ENCODE assay signal across 25 cellular contexts in genomic region chr1:113986802-113987201, GRCh38. TPM values are rescaled to one million over a fixed set of nuclear protein-coding genes. Genes with fewer than 3 reads are reported as not detected.
DNase-seq lines count a peak whose midpoint lies in the region; ATAC-seq and TF ChIP-seq lines count a peak whose summit lies in the region.
"Had no signal": no experiment of that assay in that cellular context is flagged by ENCODE, and none has a peak within 500 bp of the region (broad histone marks: within the 10 kb centered on the region; RNA-seq: fewer than 3 reads in every experiment).

No MANE protein-coding gene starts in this region.

- intact Hi-C loops in psoas muscle (cut with DNase I) = loop anchor here in 1 of 2 donors (10.0 kb wide), 1 partner anchor 88 kb away; no protein-coding TSS in a partner anchor

- CTCF ChIA-PET in WTC11 (lab: Charles Lee) = interaction anchor here (0.6 to 3.0 kb wide), 2 partner anchors 8 to 46 kb away, joined by 3 to 9 read pairs; partner anchors contain the start of gene OLFML3

- ATAC-seq in WTC11 (no peak), psoas muscle (no peak), GM21576 (IDR thresholded peaks at IDR 0.05; ENCODE audit: unreplicated experiment) (no peak), GM19463 (IDR thresholded peaks at IDR 0.05; ENCODE audit: unreplicated experiment) (no peak), HG03521 (IDR thresholded peaks at IDR 0.05; ENCODE audit: unreplicated experiment) (no peak)
- ATAC-seq: GM12878 had no signal

- H3K36me3 Mint-ChIP-seq in WTC11 (peaks cover 52% of the 10 kb centered on the region), endothelial cell (ENCODE audit: low read depth, unreplicated experiment) (peaks cover 25% of the 10 kb centered on the region)
- H3K36me3 Mint-ChIP-seq: CD4-positive, alpha-beta memory T cell; CD4-positive, CD25-positive, alpha-beta regulatory T cell had no signal

- H3K27me3 Mint-ChIP-seq in WTC11 (ENCODE audit: low read depth) = peaks cover 38% of the 10 kb centered on the region
- H3K27me3 Mint-ChIP-seq in endothelial cell (ENCODE audit: unreplicated experiment) = peaks cover 6% of the 10 kb centered on the region
- H3K27me3 Mint-ChIP-seq: CD4-positive, CD25-positive, alpha-beta regulatory T cell had no signal

- DNase-seq in WTC11 (ENCODE audit: low spot score) = no peak
- no peak for DNase-seq in endothelial cell (ENCODE audit: low spot score)
- no peak for DNase-seq in psoas muscle
- DNase-seq in NCI-H446 treated with DMSO at 0.1 percent for 48 hours (lab: John Stamatoyannopoulos, UW) = no peak
- DNase-seq: 8988T; ACHN; BE2C; C1 segment of cervical spinal cord; CD4-positive, CD25-positive, alpha-beta regulatory T cell; CD8-positive, alpha-beta memory T cell; COR-L47; DMS 273 treated with DMSO at 0.1 percent for 48 hours; DMS153; DMS53; DMS79; DND-41; EL; GDM1 had no signal

- POLR2A ChIA-PET in WTC11 (lab: Charles Lee) = no interaction called here

- H3K4me3 Mint-ChIP-seq in WTC11 (no peak overlapping the region), endothelial cell (ENCODE audit: unreplicated experiment) (no peak overlapping the region)
- H3K4me3 Mint-ChIP-seq: CD14-positive monocyte; CD4-positive, alpha-beta memory T cell; CD4-positive, CD25-positive, alpha-beta regulatory T cell; CD8-positive, alpha-beta memory T cell had no signal

- H3K27ac ChIP-seq in psoas muscle = peak overlapping the region; percentile 24
- H3K27ac ChIP-seq: BLaER1 had no signal

- 82 to 91% (median 83%) methylated on average over 6 of the region's 6 CpGs for WGBS in psoas muscle, 3 donors

- H3K27ac Mint-ChIP-seq in WTC11 = no peak overlapping the region; the same call in 1 of the 2 replicates
- H3K27ac Mint-ChIP-seq in endothelial cell (ENCODE audit: unreplicated experiment) = peak overlapping the region; percentile 18
- H3K27ac Mint-ChIP-seq: CD4-positive, alpha-beta memory T cell; CD8-positive, alpha-beta memory T cell had no signal

- H3K9me3 ChIP-seq in psoas muscle = no peaks in the 10 kb centered on the region
- H3K9me3 ChIP-seq: BE2C had no signal

- no peaks in the 10 kb centered on the region for H3K27me3 ChIP-seq in psoas muscle (ENCODE audit: insufficient read depth in 3 of 3, low read length in 2 of 3)
- H3K27me3 ChIP-seq: BE2C, BLaER1 had no signal

- H3K9me3 Mint-ChIP-seq in WTC11 (peaks cover 45% of the 10 kb centered on the region), endothelial cell (ENCODE audit: unreplicated experiment) (peaks cover 4% of the 10 kb centered on the region)
- H3K9me3 Mint-ChIP-seq: CD4-positive, alpha-beta memory T cell; CD8-positive, alpha-beta memory T cell had no signal

- H3K4me1 Mint-ChIP-seq in WTC11 (peaks cover 20% of the 10 kb centered on the region), endothelial cell (ENCODE audit: unreplicated experiment) (peaks cover 41% of the 10 kb centered on the region)
- H3K4me1 Mint-ChIP-seq: CD8-positive, alpha-beta memory T cell had no signal

- no peaks in the 10 kb centered on the region for H3K36me3 ChIP-seq in psoas muscle (ENCODE audit: insufficient read depth in 1 of 2, low read depth in 1 of 2)
- H3K36me3 ChIP-seq: BE2C, BLaER1 had no signal

- TF ChIP-seq CTCF in WTC11 (IDR thresholded peaks at IDR 0.05) (no peak), endothelial cell (IDR thresholded peaks at IDR 0.05; ENCODE audit: unreplicated experiment) (no peak), psoas muscle (IDR thresholded peaks at IDR 0.05) (no peak)

- H3K4me1 ChIP-seq in psoas muscle = peaks cover 20% of the 10 kb centered on the region
- H3K4me1 ChIP-seq: BE2C had no signal

- peak overlapping the region; percentile 28 for H3K4me3 ChIP-seq in psoas muscle
- H3K4me3 ChIP-seq: BLaER1, GM12878 had no signal

TF ChIP-seq in WTC11, 78 proteins besides CTCF, POLR2A, EP300 and RAD21:
- TF ChIP-seq GTF2I (CRISPR knock-in tag; conservative IDR thresholded peaks at IDR 0.05) = no peak
- TF ChIP-seq ZNF317 (CRISPR knock-in tag; IDR thresholded peaks at IDR 0.05; ENCODE audit: borderline replicate concordance, low read depth) = peak; percentile 90
TF ChIP-seq in WTC11: peak in this region for 1.

RNA-seq across cellular contexts. Expression of gene OLFML3, which starts 7.5 kb away (rescaled TPM):
- total RNA-seq in WTC11 (2021) (65.8 to 91.1 TPM (median 90.4 TPM) in 3 replicates), endothelial cell (ENCODE audit: unreplicated experiment) (130 TPM), psoas muscle (10 to 100 TPM in 2 of 4 donors, 1 to 10 TPM in 2; 8.2 to 15.8 (median 10.7) TPM)
- polyA plus RNA-seq in psoas muscle = 10 to 100 TPM in 1 of 3 donors, 1 to 10 TPM in 2; 6.4 to 13.5 (median 9.9) TPM
- total RNA-seq: GM12878 had no signal
- polyA plus RNA-seq: CD4-positive, alpha-beta memory T cell; CD4-positive, CD25-positive, alpha-beta regulatory T cell; CD8-positive, alpha-beta memory T cell had no signal

RNA-seq across cellular contexts. Expression of gene HIPK1, which starts 57.7 kb away (rescaled TPM):
- total RNA-seq in WTC11 (2021) (52.2 to 56.9 TPM (median 53.9 TPM) in 3 replicates), endothelial cell (ENCODE audit: unreplicated experiment) (56.6 TPM), psoas muscle (10 to 100 TPM; 56.0 to 80.6 (median 65.3) TPM)
- polyA plus RNA-seq in psoas muscle = 10 to 100 TPM; 16.8 to 56.0 (median 18.4) TPM
